24 cellular contexts compared by ENCODE assay signal in genomic region chr21:42243026-42243425, GRCh38. TPM values are rescaled to one million over a fixed set of nuclear protein-coding genes. Genes with fewer than 3 reads are reported as not detected.
DNase-seq lines count a peak whose midpoint lies in the region; ATAC-seq and TF ChIP-seq lines count a peak whose summit lies in the region.
"Had no signal": no experiment of that assay in that cellular context is flagged by ENCODE, and none has a peak within 500 bp of the region (broad histone marks: within the 10 kb centered on the region; RNA-seq: fewer than 3 reads in every experiment).

No MANE protein-coding gene starts in this region.

- H4K5ac ChIP-seq in H9 (ENCODE audit: insufficient read length, low read depth, low read length): no peak overlapping the region
- no peak overlapping the region for H4K5ac ChIP-seq in mesendoderm (ENCODE audit: low read length)

- H3K4me1 Mint-ChIP-seq in H9 (peaks cover 8 to 9% of the 10 kb centered on the region in 2 experiments), T-helper 17 cell (peaks cover 31% of the 10 kb centered on the region)

- peaks cover 72% of the 10 kb centered on the region for H3K4me1 ChIP-seq in BLaER1
- H3K4me1 ChIP-seq in H9 (ENCODE audit: insufficient read depth, low read length): no peaks in the 10 kb centered on the region
- H3K4me1 ChIP-seq in mesendoderm (ENCODE audit: control insufficient read depth, low read depth, low read length): no peaks in the 10 kb centered on the region

- H3K4ac ChIP-seq in H9 (ENCODE audit: low read depth, low read length) (no peak overlapping the region), mesendoderm (ENCODE audit: low read depth, low read length) (no peak overlapping the region)

- no peak overlapping the region for H4K91ac ChIP-seq in H9 (ENCODE audit: insufficient read length, low read depth, low read length)

- H2BK20ac ChIP-seq in H9 (ENCODE audit: low read depth, low read length, poor library complexity, severe bottlenecking): no peak overlapping the region

- H3K9me3 ChIP-seq in BLaER1: no peaks in the 10 kb centered on the region
- H3K9me3 ChIP-seq in H9 (ENCODE audit: control insufficient read depth, low read depth, low read length): no peaks in the 10 kb centered on the region
- no peaks in the 10 kb centered on the region for H3K9me3 ChIP-seq in T-helper 17 cell (ENCODE audit: control insufficient read depth, low read length, poor library complexity, severe bottlenecking)
- H3K9me3 ChIP-seq: Peyer's patch had no signal

- no peak overlapping the region for H3K23ac ChIP-seq in H9 (ENCODE audit: insufficient read length, low read depth, low read length)
- H3K23ac ChIP-seq in mesendoderm (ENCODE audit: low read length): peak overlapping the region; percentile 45

- H2AFZ ChIP-seq in H9 (ENCODE audit: low read length): no peak overlapping the region
- H2AFZ ChIP-seq: GM23338 had no signal

- H3K9ac ChIP-seq in BLaER1: no peak overlapping the region
- no peak overlapping the region for H3K9ac ChIP-seq in H9 (ENCODE audit: extremely low read depth, insufficient read length, low read length)
- H3K9ac ChIP-seq in mesendoderm (ENCODE audit: low read length): no peak overlapping the region

- ATAC-seq in T-helper 17 cell: no peak
- ATAC-seq: GM23338, K562, SK-N-SH treated with all-trans-retinoic acid at 6 μM for 48 hours, T-cell had no signal

- DNase-seq in H9: no peak
- no peak for DNase-seq in T-helper 17 cell
- no peak for DNase-seq in mesendoderm
- DNase-seq in NCI-H1105 treated with DMSO at 0.1 percent for 48 hours (lab: John Stamatoyannopoulos, UW): no peak
- DNase-seq in H4 (ENCODE audit: low spot score): no peak
- no peak for DNase-seq in SW 1271 (lab: John Stamatoyannopoulos, UW)
- DNase-seq: AML-193, Calu3, DMS79 treated with DMSO at 0.1 percent for 48 hours, HCEC 1CT, MV-4-11, NCI-H1694, NCI-H2029 treated with DMSO at 0.1 percent for 48 hours, NCI-H446 treated with DMSO at 0.1 percent for 48 hours, NCI-H526, OCI-M1, T-cell had no signal

- H3K56ac ChIP-seq in H9 (ENCODE audit: insufficient read length, low read depth, low read length) (no peak overlapping the region), mesendoderm (ENCODE audit: low read length) (no peak overlapping the region)

- H3K27ac ChIP-seq in BLaER1 (no peak overlapping the region), H9 (ENCODE audit: insufficient read length, low read depth, low read length) (no peak overlapping the region), mesendoderm (ENCODE audit: low read depth, low read length) (no peak overlapping the region)

- H3K79me1 ChIP-seq in H9 (ENCODE audit: insufficient read depth, low read depth, low read length, poor library complexity, severe bottlenecking): no peaks in the 10 kb centered on the region
- H3K79me1 ChIP-seq in mesendoderm (ENCODE audit: low read length): no peaks in the 10 kb centered on the region

- H3K18ac ChIP-seq in H9 (ENCODE audit: insufficient read length, low read depth, low read length) (no peak overlapping the region), mesendoderm (ENCODE audit: low read length) (no peak overlapping the region)

- peaks cover 17% of the 10 kb centered on the region for H3K36me3 ChIP-seq in BLaER1
- no peaks in the 10 kb centered on the region for H3K36me3 ChIP-seq in mesendoderm (ENCODE audit: control insufficient read depth, insufficient read depth, low read length)
- H3K36me3 ChIP-seq: Peyer's patch had no signal

- no peak overlapping the region for H2AK5ac ChIP-seq in H9 (ENCODE audit: insufficient read length, low read length)
- H2AK5ac ChIP-seq in mesendoderm (ENCODE audit: low read length): no peak overlapping the region

- H3K4me2 ChIP-seq in BLaER1 (peak overlapping the region; percentile 74), H9 (ENCODE audit: insufficient read depth, insufficient read length, low read length) (no peak overlapping the region), mesendoderm (ENCODE audit: low read length) (no peak overlapping the region)
- H3K4me2 ChIP-seq: GM23338 had no signal

- no peak overlapping the region for H3T11ph ChIP-seq in H9 (ENCODE audit: low read length)

- no peak overlapping the region for H2BK12ac ChIP-seq in H9 (ENCODE audit: insufficient read length, low read depth, low read length)

- H3K4me3 Mint-ChIP-seq in H9: no peak overlapping the region
- H3K4me3 Mint-ChIP-seq in T-helper 17 cell: no peak overlapping the region
- H3K4me3 Mint-ChIP-seq: CD14-positive monocyte, GM23338, T-cell had no signal

- no peaks in the 10 kb centered on the region for H3K23me2 ChIP-seq in H9 (ENCODE audit: insufficient read length, low read depth, low read length, poor library complexity, severe bottlenecking)

- H2BK120ac ChIP-seq in H9 (ENCODE audit: low read depth, low read length, poor library complexity, severe bottlenecking): no peak overlapping the region
- H2BK120ac ChIP-seq in mesendoderm (ENCODE audit: low read depth, low read length): no peak overlapping the region

- H3K27me3 Mint-ChIP-seq in H9 (ENCODE audit: low read depth) (peaks cover 32% of the 10 kb centered on the region), T-helper 17 cell (no peaks in the 10 kb centered on the region)
- H3K27me3 Mint-ChIP-seq: T-cell had no signal

- TF ChIP-seq CTCF in H9 (conservative IDR thresholded peaks at IDR 0.05): no peak

- H3K27me3 ChIP-seq in BLaER1 (peaks cover 21% of the 10 kb centered on the region), H9 (ENCODE audit: insufficient read depth, low read length) (0 out of 2 replicates have a peak, but pooled peaks cover 1% of the 10 kb centered on the region), mesendoderm (ENCODE audit: insufficient read depth, low read length, poor library complexity) (no peaks in the 10 kb centered on the region)
- H3K27me3 ChIP-seq: Peyer's patch had no signal

- WGBS in H9 (ENCODE audit: extremely low coverage, insufficient read length, low lambda C conversion rate): no CpG with 5 or more reads among the region's 6 CpGs
- WGBS in mesendoderm (ENCODE audit: extremely low coverage, insufficient coverage, low lambda C conversion rate): no CpG with 5 or more reads among the region's 6 CpGs

- no peak overlapping the region; a peak in 1 of 7 replicates for H3K27ac Mint-ChIP-seq in H9
- peak overlapping the region; percentile 61 for H3K27ac Mint-ChIP-seq in T-helper 17 cell
- H3K27ac Mint-ChIP-seq: GM23338 had no signal

- no peaks in the 10 kb centered on the region for H3K9me3 Mint-ChIP-seq in H9
- H3K9me3 Mint-ChIP-seq: CD14-positive monocyte, GM23338, T-cell had no signal

- H2BK15ac ChIP-seq in H9 (ENCODE audit: low read depth, low read length) (no peak overlapping the region), mesendoderm (replicated peaks; ENCODE audit: low read depth) (no peak overlapping the region)

- peak overlapping the region; percentile 49; the same call in 1 of the 2 replicates for H3K14ac ChIP-seq in H9 (ENCODE audit: insufficient read depth, low read length)

- no peaks in the 10 kb centered on the region for H3K36me3 Mint-ChIP-seq in H9 (ENCODE audit: insufficient read depth in 1 of 3, low read depth in 3 of 3)
- H3K36me3 Mint-ChIP-seq in T-helper 17 cell (ENCODE audit: low read depth): peaks cover 6% of the 10 kb centered on the region

- peaks cover 100% of the 10 kb centered on the region for H4K20me1 ChIP-seq in BLaER1
- H4K20me1 ChIP-seq in H9 (ENCODE audit: control insufficient read depth, insufficient read depth, insufficient read length): no peaks in the 10 kb centered on the region

- H4K8ac ChIP-seq in H9 (replicated peaks; ENCODE audit: insufficient read length, low read depth, low read length): no peak overlapping the region
- no peak overlapping the region for H4K8ac ChIP-seq in mesendoderm (ENCODE audit: low read depth, low read length)

- H3K4me3 ChIP-seq in BLaER1 (no peak overlapping the region), mesendoderm (ENCODE audit: low read length) (no peak overlapping the region)
- H3K4me3 ChIP-seq: GM23338, K562, Peyer's patch had no signal

- H2BK5ac ChIP-seq in H9 (ENCODE audit: insufficient read length, low read length) (no peak overlapping the region), mesendoderm (ENCODE audit: low read length) (no peak overlapping the region)

- H3K79me2 ChIP-seq in H9 (ENCODE audit: insufficient read depth, low read length) (no peaks in the 10 kb centered on the region), mesendoderm (ENCODE audit: control insufficient read depth, insufficient read depth, low read length) (no peaks in the 10 kb centered on the region)

RNA-seq across cellular contexts. Expression of gene ABCG1, which starts 24.1 kb away (rescaled TPM):
- total RNA-seq in H9 (2021): 0.83 and 0.99 TPM in 2 replicates
- 10 to 100 TPM; 43.4 to 75.0 TPM for total RNA-seq in T-helper 17 cell
- polyA plus RNA-seq in mesendoderm (2013, experiment 1 of 2): 0.21 TPM
- 0.27 TPM for polyA plus RNA-seq in mesendoderm (2013, experiment 2 of 2)
- 7.8 and 9.0 TPM in 2 replicates for total RNA-seq in H4 (2014; rRNA removed; shearing (Covaris generic))
- total RNA-seq: LHCN-M2 had no signal
- polyA plus RNA-seq: K562 had no signal
